ENCODE assay signal across 8 cellular contexts in the genomic region with DNA sequence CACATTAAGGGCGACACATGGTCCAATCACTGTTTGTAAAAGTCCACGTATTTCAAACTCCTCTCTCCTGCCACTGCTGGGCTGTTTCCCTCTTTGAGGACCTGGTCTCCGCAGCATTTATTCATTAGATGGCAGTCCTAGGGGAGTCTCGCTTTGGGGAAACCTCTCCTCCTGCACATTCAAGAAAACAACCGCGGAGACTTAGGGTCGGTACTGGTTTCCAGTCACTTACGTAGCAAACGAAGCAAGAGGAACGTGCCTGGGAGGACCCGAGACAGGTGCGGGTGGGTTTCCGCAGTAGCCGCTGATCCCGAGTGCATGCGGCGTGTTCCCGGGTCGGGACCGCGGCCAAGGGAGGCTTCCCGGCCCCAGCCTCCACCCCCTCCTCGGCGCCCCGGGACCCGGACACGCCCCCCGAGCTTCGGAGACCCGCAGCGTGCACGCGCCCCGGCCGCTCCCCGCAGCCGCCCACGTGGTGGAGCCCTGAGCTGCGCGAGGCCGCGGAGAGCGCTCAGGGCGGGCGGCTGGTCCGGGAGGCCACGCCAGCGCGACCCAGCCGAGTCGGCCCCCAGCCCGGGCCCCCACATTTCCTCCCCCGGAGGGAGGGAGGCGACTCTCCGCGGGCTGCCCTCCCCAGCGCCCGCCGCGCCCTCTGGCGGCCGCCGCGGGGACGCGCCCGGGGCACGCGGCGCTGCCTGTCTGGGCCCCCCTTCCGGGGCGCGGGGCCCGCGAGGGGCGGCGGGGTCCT. TPM values are rescaled to one million over a fixed set of nuclear protein-coding genes. Genes with fewer than 3 reads are reported as not detected.
A peak's percentile ranks its signal among the peaks of the same experiment; 100 is the strongest.
DNase-seq lines count a peak whose midpoint lies in the region; ATAC-seq and TF ChIP-seq lines count a peak whose summit lies in the region.

No MANE protein-coding gene starts in this region.

- H3K36me3 ChIP-seq in BLaER1 treated with 17β-estradiol and CSF1 and Interleukin-3, amounts not matched to agents 10 nM and 100 nM = no peaks in the 10 kb centered on the region
- no peaks in the 10 kb centered on the region for H3K36me3 ChIP-seq in neuron (ENCODE audit: insufficient read depth, low read length)
- H3K36me3 ChIP-seq in tibial nerve = no peaks in the 10 kb centered on the region

- peak overlapping the region; percentile 88 to 100 (median 93) for H3K9ac ChIP-seq in BLaER1 treated with 17β-estradiol and CSF1 and Interleukin-3, amounts not matched to agents 10 nM and 100 nM

- peak overlapping the region; percentile 77 to 96 (median 84) for H3K4me2 ChIP-seq in BLaER1 treated with 17β-estradiol and CSF1 and Interleukin-3, amounts not matched to agents 10 nM and 100 nM

- H4K20me1 ChIP-seq in BLaER1 treated with 17β-estradiol and CSF1 and Interleukin-3, amounts not matched to agents 10 nM and 100 nM = peaks cover 0 to 27% (median 11%) of the 10 kb centered on the region in 11 experiments; a peak in 11 of 22 replicates

- 0 out of 22 replicates have a peak, but pooled peaks cover 0 to 4% (median 0%) of the 10 kb centered on the region in 11 experiments for H3K27me3 ChIP-seq in BLaER1 treated with 17β-estradiol and CSF1 and Interleukin-3, amounts not matched to agents 10 nM and 100 nM
- peaks cover 8% of the 10 kb centered on the region for H3K27me3 ChIP-seq in foreskin keratinocyte
- no peaks in the 10 kb centered on the region for H3K27me3 ChIP-seq in neuron (ENCODE audit: insufficient read depth, low read length)
- no peaks in the 10 kb centered on the region for H3K27me3 ChIP-seq in tibial nerve

- ATAC-seq in GM19328 (IDR thresholded peaks at IDR 0.05; ENCODE audit: unreplicated experiment) (peak; percentile 49), HG03520 (IDR thresholded peaks at IDR 0.05; ENCODE audit: unreplicated experiment) (peak; percentile 37), foreskin keratinocyte (peak; percentile 45)

- no peaks in the 10 kb centered on the region for H3K9me3 ChIP-seq in BLaER1 treated with 17β-estradiol and CSF1 and Interleukin-3, amounts not matched to agents 10 nM and 100 nM (replicated peaks in 1 of 11)
- H3K9me3 ChIP-seq in neuron (ENCODE audit: low read length) (no peaks in the 10 kb centered on the region), tibial nerve (no peaks in the 10 kb centered on the region)

- no peak for TF ChIP-seq EP300 in tibial nerve (IDR thresholded peaks at IDR 0.05)

- peak overlapping the region; percentile 71 to 99 (median 92) for H3K27ac ChIP-seq in BLaER1 treated with 17β-estradiol and CSF1 and Interleukin-3, amounts not matched to agents 10 nM and 100 nM
- H3K27ac ChIP-seq in foreskin keratinocyte (peak overlapping the region; percentile 61), tibial nerve (peak overlapping the region; percentile 82 to 96 (median 90))

- H3K4me3 ChIP-seq in BLaER1 treated with 17β-estradiol and CSF1 and Interleukin-3, amounts not matched to agents 10 nM and 100 nM = peak overlapping the region; percentile 88 to 98 (median 94)
- H3K4me3 ChIP-seq in neuron (ENCODE audit: low read length) (peak overlapping the region; percentile 65), tibial nerve (peak overlapping the region; percentile 72 to 92 (median 80))

- H2AFZ ChIP-seq in neuron (ENCODE audit: low read depth, low read length) = peak overlapping the region; percentile 49

- H3K4me1 ChIP-seq in BLaER1 treated with 17β-estradiol and CSF1 and Interleukin-3, amounts not matched to agents 10 nM and 100 nM = peaks cover 0 to 11% (median 6%) of the 10 kb centered on the region in 10 experiments; a peak in 12 of 20 replicates
- H3K4me1 ChIP-seq in foreskin keratinocyte = peaks cover 3% of the 10 kb centered on the region
- peaks cover 9% of the 10 kb centered on the region for H3K4me1 ChIP-seq in neuron (ENCODE audit: insufficient read depth, low read length)
- peaks cover 0 to 20% (median 7%) of the 10 kb centered on the region in 4 donors for H3K4me1 ChIP-seq in tibial nerve

- DNase-seq in RPMI7951 (ENCODE audit: low read depth) (peak; percentile 49), activated gamma-delta T cell (lab: John Stamatoyannopoulos, UW) (peak; percentile 27), foreskin keratinocyte (peak in 1 of 2 donors; percentile 72), tibial nerve (ENCODE audit: low spot score in 2 of 2) (peak in 1 of 2 donors; percentile 33)

- TF ChIP-seq CTCF in foreskin keratinocyte (conservative IDR thresholded peaks at IDR 0.05) = peak; percentile 69
- TF ChIP-seq CTCF in tibial nerve (IDR thresholded peaks at IDR 0.05) = peak; percentile 46 to 97 (median 97)

- 0 to 1% methylated on average over 11 to 30 of the region's 77 CpGs for WGBS in tibial nerve, 2 donors

- no peak for TF ChIP-seq POLR2A in tibial nerve (IDR thresholded peaks at IDR 0.05)

RNA-seq across cellular contexts. Expression of a gene that starts 1.1 kb away (rescaled TPM):
- 3.0 and 5.9 TPM in 2 replicates for total RNA-seq in RPMI7951 (2014; rRNA removed; shearing (Covaris generic))
- total RNA-seq in foreskin keratinocyte (30.1 and 38.4 TPM in 2 replicates), tibial nerve (100 to 1,000 TPM in 2 of 4 donors, 10 to 100 TPM in 2; 82.5 to 164 (median 111) TPM)
- 4.8 and 5.0 TPM in 2 replicates for polyA plus RNA-seq in foreskin keratinocyte
